In genomic region chr1:53413175-53414001, GRCh38 we compare ENCODE assay signal across 8 cellular contexts. TPM values are rescaled to one million over a fixed set of nuclear protein-coding genes. Genes with fewer than 3 reads are reported as not detected.
DNase-seq lines count a peak whose midpoint lies in the region; ATAC-seq, FAIRE-seq and TF ChIP-seq lines count a peak whose summit lies in the region.

No MANE protein-coding gene starts in this region.

- ATAC-seq in HG03175 (IDR thresholded peaks at IDR 0.05; ENCODE audit: unreplicated experiment) = no peak

- TF ChIP-seq CTCF in bronchial epithelial cell (IDR thresholded peaks at IDR 0.05; ENCODE audit: insufficient read depth, low read length, severe bottlenecking) = no peak
- no peak for TF ChIP-seq CTCF in retinal pigment epithelial cell (conservative IDR thresholded peaks at IDR 0.05; ENCODE audit: low read depth, low read length)

- peak; percentile 81 for DNase-seq in NK-92 treated with Interleukin-12 subunit alpha and Interleukin-12 subunit beta, amount 100 ng/mL, for 24 hours (lab: John Stamatoyannopoulos, UW)
- DNase-seq in NK-92 (lab: John Stamatoyannopoulos, UW; ENCODE audit: unreplicated experiment) (no peak), T1000 (lab: John Stamatoyannopoulos, UW) (peak; percentile 56), bronchial epithelial cell (ENCODE audit: low read depth) (peak; percentile 74), retinal pigment epithelial cell (ENCODE audit: low read depth) (peak; percentile 75), Karpas-422 (no peak), germinal center (ENCODE audit: low spot score) (no peak)

- H3K9me3 ChIP-seq in Karpas-422 (ENCODE audit: low read length) = no peaks in the 10 kb centered on the region

- no peak overlapping the region for H2AFZ ChIP-seq in Karpas-422 (ENCODE audit: low read length)

- peaks cover 3% of the 10 kb centered on the region; the same call in 1 of the 2 replicates for H3K4me1 ChIP-seq in Karpas-422 (ENCODE audit: low read length)

- FAIRE-seq in bronchial epithelial cell (lab: Jason Lieb, UNC) = no peak

- no peak overlapping the region for H3K27ac ChIP-seq in Karpas-422 (ENCODE audit: low read length)

- H3K79me2 ChIP-seq in Karpas-422 (ENCODE audit: low read length) = no peaks in the 10 kb centered on the region

- no peaks in the 10 kb centered on the region for H4K20me1 ChIP-seq in Karpas-422 (ENCODE audit: insufficient read depth, low read depth, low read length)

- no peak overlapping the region for H3K4me2 ChIP-seq in Karpas-422 (ENCODE audit: low read depth, low read length, poor library complexity, severe bottlenecking)

- H3K9ac ChIP-seq in Karpas-422 (ENCODE audit: low read length) = no peak overlapping the region

- H3K9me2 ChIP-seq in Karpas-422 (replicated peaks; ENCODE audit: insufficient read depth, low read length) = no peaks in the 10 kb centered on the region

- H3K4me3 ChIP-seq in bronchial epithelial cell (ENCODE audit: low read depth, low read length) = no peak overlapping the region
- H3K4me3 ChIP-seq in retinal pigment epithelial cell (ENCODE audit: low read length) = no peak overlapping the region
- H3K4me3 ChIP-seq in Karpas-422 (ENCODE audit: low read length) = no peak overlapping the region

- H3K27me3 ChIP-seq in bronchial epithelial cell (ENCODE audit: control insufficient read depth, insufficient read depth, low read length) = peaks cover 3% of the 10 kb centered on the region
- H3K27me3 ChIP-seq in Karpas-422 (ENCODE audit: low read length) = no peaks in the 10 kb centered on the region

- H3K36me3 ChIP-seq in bronchial epithelial cell (ENCODE audit: control insufficient read depth, insufficient read depth, low read length) (no peaks in the 10 kb centered on the region), Karpas-422 (ENCODE audit: insufficient read depth, low read length) (no peaks in the 10 kb centered on the region)

RNA-seq across cellular contexts. Expression of gene DMRTB1, which starts 45.8 kb away (rescaled TPM):
- not detected in 2 replicates for total RNA-seq in bronchial epithelial cell
- total RNA-seq in Karpas-422 (2014; rRNA removed; shearing (Covaris generic); ENCODE audit: low replicate concordance) = not detected in 2 replicates

Comparison
In these comparisons a context has a peak if more than half of its experiments do, and no peak if none do; other contexts are left out.
1. DNase-seq: peak in NK-92 treated with Interleukin-12 subunit alpha and Interleukin-12 subunit beta, amount 100 ng/mL, for 24 hours (single experiment), T1000 (single experiment), bronchial epithelial cell (single experiment) and retinal pigment epithelial cell (single experiment); none in NK-92 (single experiment), Karpas-422 (single experiment) and germinal center (single experiment).